Comparison of ENCODE assay signal across 7 cellular contexts in the genomic region with DNA sequence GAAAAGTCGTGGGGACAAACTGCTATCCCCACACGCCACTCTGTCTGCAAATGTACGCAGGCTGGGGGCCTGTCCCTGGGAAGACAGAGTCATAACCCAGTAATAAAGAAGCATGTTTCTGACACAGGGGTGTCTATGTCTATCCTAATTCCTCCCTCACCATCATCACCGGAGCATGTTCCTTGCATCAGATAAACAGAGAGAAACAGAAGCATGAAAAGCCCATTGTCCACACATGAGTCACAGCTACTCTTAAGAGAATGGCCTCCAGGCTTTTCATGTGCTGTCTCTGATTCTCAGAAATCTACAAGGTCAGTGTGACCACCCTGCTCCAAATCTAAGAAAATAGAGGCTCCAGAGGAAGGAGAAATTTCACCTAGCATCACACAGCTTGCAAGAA. TPM values are rescaled to one million over a fixed set of nuclear protein-coding genes. Genes with fewer than 3 reads are reported as not detected.
"Had no signal": no experiment of that assay in that cellular context is flagged by ENCODE, and none has a peak within 500 bp of the region (broad histone marks: within the 10 kb centered on the region; RNA-seq: fewer than 3 reads in every experiment).

No MANE protein-coding gene starts in this region.

RNA-seq across cellular contexts. Expression of a gene that starts 52.0 kb away (rescaled TPM):
- total RNA-seq: HepG2, HT1080, M059J, Peyer's patch, RPMI7951 had no signal
- polyA plus RNA-seq: IgD-negative memory B cell, K562 had no signal
